ENCODE assay signal across 1 cellular context in genomic region chr1:2379733-2380404, GRCh38.
A peak's percentile ranks its signal among the peaks of the same experiment; 100 is the strongest.
TF ChIP-seq lines count a peak whose summit lies in the region.

No MANE protein-coding gene starts in this region.

TF ChIP-seq in HepG2, 621 proteins besides CTCF, POLR2A, EP300 and RAD21:
- TF ChIP-seq AGO2 (optimal IDR thresholded peaks at IDR 0.05; ENCODE audit: low read depth, low read length): peak; percentile 43
- TF ChIP-seq, protein P1, sequence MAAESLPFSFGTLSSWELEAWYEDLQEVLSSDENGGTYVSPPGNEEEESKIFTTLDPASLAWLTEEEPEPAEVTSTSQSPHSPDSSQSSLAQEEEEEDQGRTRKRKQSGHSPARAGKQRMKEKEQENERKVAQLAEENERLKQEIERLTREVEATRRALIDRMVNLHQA (CRISPR knock-in tag; IDR thresholded peaks at IDR 0.05): no peak
